ENCODE assay signal across 19 cellular contexts in the genomic region with DNA sequence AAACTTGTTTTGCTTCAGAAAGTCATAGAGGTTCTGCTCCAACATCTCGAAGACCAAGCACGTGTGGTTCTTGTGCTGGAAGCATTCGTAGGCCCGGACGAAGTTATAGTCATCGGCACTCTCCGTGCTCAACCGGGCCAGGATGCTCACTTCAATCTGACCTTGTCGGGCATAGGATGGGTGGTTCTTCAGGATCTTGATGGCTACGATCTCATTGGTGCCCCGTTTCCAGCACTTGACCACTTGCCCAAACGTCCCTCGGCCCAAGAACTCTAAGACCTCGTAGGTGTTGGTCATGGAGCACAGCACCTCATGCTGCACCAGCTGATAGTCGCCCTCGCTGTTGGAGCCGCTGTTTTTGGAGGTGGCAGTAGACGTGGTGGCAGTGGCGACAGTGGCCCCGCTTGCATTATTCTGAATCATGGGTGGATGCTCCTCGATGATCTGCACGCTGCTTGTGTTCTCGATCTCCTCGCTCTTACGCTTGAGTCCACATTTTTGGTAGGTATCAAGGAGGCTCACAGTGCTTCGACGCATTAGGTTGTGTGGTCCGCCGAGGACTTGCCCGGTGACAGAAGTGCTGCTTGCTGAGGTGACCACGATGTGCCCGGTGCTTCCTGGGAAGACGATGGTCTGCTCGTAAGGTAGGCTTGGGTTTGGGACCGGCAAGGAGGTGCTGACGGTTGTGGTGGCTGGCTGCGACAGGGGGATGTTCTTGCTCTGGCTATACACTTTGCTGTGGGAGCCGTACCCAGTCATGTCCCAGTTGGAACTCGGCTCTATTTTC.
A peak's percentile ranks its signal among the peaks of the same experiment; 100 is the strongest.
DNase-seq lines count a peak whose midpoint lies in the region; ATAC-seq and TF ChIP-seq lines count a peak whose summit lies in the region.
"Had no signal": no experiment of that assay in that cellular context is flagged by ENCODE, and none has a peak within 500 bp of the region (broad histone marks: within the 10 kb centered on the region; RNA-seq: fewer than 3 reads in every experiment).

No MANE protein-coding gene starts in this region.

- H3K36me3 Mint-ChIP-seq in immature natural killer cell, result peaks cover 8 to 32% (median 21%) of the 10 kb centered on the region in 3 donors
- H3K36me3 Mint-ChIP-seq in stimulated activated effector memory CD8-positive, alpha-beta T cell treated with anti-CD3 and anti-CD28 coated beads, Interleukin-12 subunit alpha, Interleukin-12 subunit beta, amount 100 ng/mL, for 72 hours, result peaks cover 50% of the 10 kb centered on the region
- H3K36me3 Mint-ChIP-seq in activated T-helper 1 cell treated with anti-CD3 and anti-CD28 coated beads, Interleukin-12 subunit alpha, Interleukin-12 subunit beta, Interleukin-2, Interleukin-4 antibody, amounts not matched to agents 30 ng/mL and 10 ng/mL and 1 ng/mL, durations not matched to agents 14 hours and 24 hours and 36 hours (ENCODE audit: low read depth), result peaks cover 22% of the 10 kb centered on the region

- no peak for TF ChIP-seq CTCF in Panc1 (IDR thresholded peaks at IDR 0.05)

- ATAC-seq in Panc1 (no peak), HG02763 (IDR thresholded peaks at IDR 0.05; ENCODE audit: unreplicated experiment) (no peak), left ventricle myocardium superior (no peak)
- ATAC-seq in stimulated activated effector memory CD8-positive, alpha-beta T cell treated with anti-CD3 and anti-CD28 coated beads, Interleukin-12 subunit alpha, Interleukin-12 subunit beta, amount 100 ng/mL, for 72 hours, result no peak

- H3K4me3 ChIP-seq in BLaER1 treated with 17β-estradiol and CSF1 and Interleukin-3, amounts not matched to agents 10 nM and 100 nM, result no peak overlapping the region
- H3K4me3 ChIP-seq in Panc1 (ENCODE audit: low read depth in 2 of 2, low read length in 2 of 2), result no peak overlapping the region
- H3K4me3 ChIP-seq: MG63 had no signal

- H3K27ac ChIP-seq in BLaER1 treated with 17β-estradiol and CSF1 and Interleukin-3, amounts not matched to agents 10 nM and 100 nM, result peak overlapping the region in 7 of 11 experiments; percentile 2 to 91 (median 78); a peak in 10 of 22 replicates
- no peak overlapping the region for H3K27ac ChIP-seq in Panc1 (ENCODE audit: low read length)
- H3K27ac ChIP-seq: KMS-11 had no signal

- H3K9me3 Mint-ChIP-seq in immature natural killer cell, result no peaks in the 10 kb centered on the region
- no peaks in the 10 kb centered on the region for H3K9me3 Mint-ChIP-seq in stimulated activated effector memory CD8-positive, alpha-beta T cell treated with anti-CD3 and anti-CD28 coated beads, Interleukin-12 subunit alpha, Interleukin-12 subunit beta, amount 100 ng/mL, for 72 hours
- no peaks in the 10 kb centered on the region for H3K9me3 Mint-ChIP-seq in activated T-helper 1 cell treated with anti-CD3 and anti-CD28 coated beads, Interleukin-12 subunit alpha, Interleukin-12 subunit beta, Interleukin-2, Interleukin-4 antibody, amounts not matched to agents 30 ng/mL and 10 ng/mL and 1 ng/mL, durations not matched to agents 14 hours and 24 hours and 36 hours
- H3K9me3 Mint-ChIP-seq: CD8-positive, alpha-beta memory T cell had no signal

- DNase-seq in Panc1 (ENCODE audit: low read depth, low spot score) (no peak), immature natural killer cell (no peak), left ventricle myocardium superior (no peak), NAMALWA (ENCODE audit: low spot score) (no peak)
- DNase-seq in stimulated activated effector memory CD8-positive, alpha-beta T cell treated with anti-CD3 and anti-CD28 coated beads, Interleukin-12 subunit alpha, Interleukin-12 subunit beta, amount 100 ng/mL, for 72 hours (ENCODE audit: low spot score in 2 of 2), result no peak
- DNase-seq in activated T-helper 1 cell treated with anti-CD3 and anti-CD28 coated beads, Interleukin-12 subunit alpha, Interleukin-12 subunit beta, Interleukin-2, Interleukin-4 antibody, amounts not matched to agents 30 ng/mL and 10 ng/mL and 1 ng/mL, durations not matched to agents 14 hours and 24 hours and 36 hours (ENCODE audit: low spot score), result no peak
- DNase-seq: BE2C; CD8-positive, alpha-beta memory T cell; DMS79 treated with DMSO at 0.1 percent for 48 hours; GOT3; MG63; NCI-H1105; NCI-H1694; NCI-H510A treated with DMSO at 0.1 percent for 48 hours; SHP77; SK-N-SH had no signal

- H3K27me3 ChIP-seq in BLaER1 treated with 17β-estradiol and CSF1 and Interleukin-3, amounts not matched to agents 10 nM and 100 nM, result no peaks in the 10 kb centered on the region
- no peaks in the 10 kb centered on the region for H3K27me3 ChIP-seq in Panc1 (ENCODE audit: control insufficient read depth, insufficient read depth, low read length)
- H3K27me3 ChIP-seq: BE2C, MG63 had no signal

- H3K36me3 ChIP-seq in BLaER1 treated with 17β-estradiol and CSF1 and Interleukin-3, amounts not matched to agents 10 nM and 100 nM, result peaks cover 25 to 72% (median 53%) of the 10 kb centered on the region in 11 experiments
- H3K36me3 ChIP-seq in Panc1 (ENCODE audit: control insufficient read depth, insufficient read depth, low read length), result no peaks in the 10 kb centered on the region

- intact Hi-C loops in Panc1 (cut with micrococcal nuclease; ENCODE audit: unreplicated experiment), result no loop called here
- intact Hi-C loops in activated T-helper 1 cell treated with anti-CD3 and anti-CD28 coated beads, Interleukin-12 subunit alpha, Interleukin-12 subunit beta, Interleukin-2, Interleukin-4 antibody, amounts not matched to agents 30 ng/mL and 10 ng/mL and 1 ng/mL, durations not matched to agents 14 hours and 24 hours and 36 hours (cut with micrococcal nuclease), result no loop called here
- intact Hi-C loops in left ventricle myocardium superior (cut with micrococcal nuclease), result no loop called here

- peaks cover 0 to 16% (median 5%) of the 10 kb centered on the region in 11 experiments; a peak in 7 of 22 replicates for H3K9me3 ChIP-seq in BLaER1 treated with 17β-estradiol and CSF1 and Interleukin-3, amounts not matched to agents 10 nM and 100 nM (replicated peaks in 1 of 11)
- no peaks in the 10 kb centered on the region for H3K9me3 ChIP-seq in Panc1 (ENCODE audit: control insufficient read depth, insufficient read depth, low read depth, low read length)
- H3K9me3 ChIP-seq: BE2C, MG63, SK-N-SH had no signal

- peak overlapping the region in 3 of 11 experiments; percentile 80 to 96 (median 86); a peak in 3 of 22 replicates for H3K4me2 ChIP-seq in BLaER1 treated with 17β-estradiol and CSF1 and Interleukin-3, amounts not matched to agents 10 nM and 100 nM
- H3K4me2 ChIP-seq: KMS-11, SK-N-SH had no signal

- POLR2A ChIA-PET in Panc1 (lab: Charles Lee), result no interaction called here

- no peak overlapping the region for H3K4me3 Mint-ChIP-seq in immature natural killer cell
- no peak overlapping the region for H3K4me3 Mint-ChIP-seq in stimulated activated effector memory CD8-positive, alpha-beta T cell treated with anti-CD3 and anti-CD28 coated beads, Interleukin-12 subunit alpha, Interleukin-12 subunit beta, amount 100 ng/mL, for 72 hours
- no peak overlapping the region for H3K4me3 Mint-ChIP-seq in activated T-helper 1 cell treated with anti-CD3 and anti-CD28 coated beads, Interleukin-12 subunit alpha, Interleukin-12 subunit beta, Interleukin-2, Interleukin-4 antibody, amounts not matched to agents 30 ng/mL and 10 ng/mL and 1 ng/mL, durations not matched to agents 14 hours and 24 hours and 36 hours
- H3K4me3 Mint-ChIP-seq: CD8-positive, alpha-beta memory T cell had no signal

- in situ Hi-C loops in Panc1 (cut with HindIII; ENCODE audit: low pct_unique_long_range_greater_than_20kb, low sequenced_read_pairs), result no loop called here

- peaks cover 11 to 22% of the 10 kb centered on the region in 2 donors for H3K4me1 Mint-ChIP-seq in immature natural killer cell
- H3K4me1 Mint-ChIP-seq in stimulated activated effector memory CD8-positive, alpha-beta T cell treated with anti-CD3 and anti-CD28 coated beads, Interleukin-12 subunit alpha, Interleukin-12 subunit beta, amount 100 ng/mL, for 72 hours, result peaks cover 21% of the 10 kb centered on the region
- no peaks in the 10 kb centered on the region for H3K4me1 Mint-ChIP-seq in activated T-helper 1 cell treated with anti-CD3 and anti-CD28 coated beads, Interleukin-12 subunit alpha, Interleukin-12 subunit beta, Interleukin-2, Interleukin-4 antibody, amounts not matched to agents 30 ng/mL and 10 ng/mL and 1 ng/mL, durations not matched to agents 14 hours and 24 hours and 36 hours (ENCODE audit: low read depth)
- H3K4me1 Mint-ChIP-seq: CD8-positive, alpha-beta memory T cell had no signal

- TSS peak; percentile 71 for BruUV-seq in Panc1 (replicated peaks; lab: Mats Ljungman, UMichigan)

- peak overlapping the region; percentile 3 to 75 (median 24) for H3K27ac Mint-ChIP-seq in immature natural killer cell
- peak overlapping the region; percentile 29 for H3K27ac Mint-ChIP-seq in stimulated activated effector memory CD8-positive, alpha-beta T cell treated with anti-CD3 and anti-CD28 coated beads, Interleukin-12 subunit alpha, Interleukin-12 subunit beta, amount 100 ng/mL, for 72 hours
- H3K27ac Mint-ChIP-seq in activated T-helper 1 cell treated with anti-CD3 and anti-CD28 coated beads, Interleukin-12 subunit alpha, Interleukin-12 subunit beta, Interleukin-2, Interleukin-4 antibody, amounts not matched to agents 30 ng/mL and 10 ng/mL and 1 ng/mL, durations not matched to agents 14 hours and 24 hours and 36 hours, result no peak overlapping the region

- H3K27me3 Mint-ChIP-seq in immature natural killer cell (ENCODE audit: low read depth in 3 of 3), result peaks cover 0 to 7% (median 3%) of the 10 kb centered on the region in 3 donors
- H3K27me3 Mint-ChIP-seq in activated T-helper 1 cell treated with anti-CD3 and anti-CD28 coated beads, Interleukin-12 subunit alpha, Interleukin-12 subunit beta, Interleukin-2, Interleukin-4 antibody, amounts not matched to agents 30 ng/mL and 10 ng/mL and 1 ng/mL, durations not matched to agents 14 hours and 24 hours and 36 hours (ENCODE audit: insufficient read depth), result no peaks in the 10 kb centered on the region
- H3K27me3 Mint-ChIP-seq: CD8-positive, alpha-beta memory T cell had no signal

- no peak overlapping the region for H3K9ac ChIP-seq in BLaER1 treated with 17β-estradiol and CSF1 and Interleukin-3, amounts not matched to agents 10 nM and 100 nM
- H3K9ac ChIP-seq: KMS-11, SK-N-SH had no signal

- CTCF ChIA-PET in Panc1 (lab: Charles Lee), result no interaction called here

- peaks cover 0 to 95% (median 32%) of the 10 kb centered on the region in 11 experiments; a peak in 15 of 22 replicates for H4K20me1 ChIP-seq in BLaER1 treated with 17β-estradiol and CSF1 and Interleukin-3, amounts not matched to agents 10 nM and 100 nM

- peaks cover 63 to 96% (median 78%) of the 10 kb centered on the region in 10 experiments for H3K4me1 ChIP-seq in BLaER1 treated with 17β-estradiol and CSF1 and Interleukin-3, amounts not matched to agents 10 nM and 100 nM
- peaks cover 16% of the 10 kb centered on the region for H3K4me1 ChIP-seq in Panc1 (ENCODE audit: control insufficient read depth, insufficient read depth, low read length)
- H3K4me1 ChIP-seq: BE2C had no signal
